ENCODE assay signal across 36 cellular contexts in the genomic region with DNA sequence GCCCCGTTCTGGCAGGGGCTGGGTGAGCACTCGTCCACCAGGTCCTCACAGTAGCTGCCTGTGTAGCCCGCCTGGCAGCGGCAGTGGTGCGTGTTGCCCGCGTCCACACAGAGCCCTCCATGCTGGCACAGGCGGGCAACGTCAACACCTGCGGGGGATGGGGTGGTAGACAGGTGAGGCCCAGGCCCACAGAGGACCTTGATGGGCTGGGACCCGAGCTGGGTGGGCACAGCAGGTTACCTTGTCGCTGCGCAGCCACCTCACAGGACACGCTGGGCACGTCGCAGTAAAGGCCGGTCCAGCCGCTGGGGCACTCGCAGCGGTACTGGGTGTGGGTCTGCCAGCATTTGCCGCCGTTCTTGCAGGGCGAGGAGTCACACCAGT.
"Had no signal": no experiment of that assay in that cellular context is flagged by ENCODE, and none has a peak within 500 bp of the region (broad histone marks: within the 10 kb centered on the region; RNA-seq: fewer than 3 reads in every experiment).

No MANE protein-coding gene starts in this region.

- H3K4me1 ChIP-seq: adrenal gland, ascending aorta had no signal

- H3K27ac ChIP-seq: adrenal gland, ascending aorta, cardiac muscle cell, VCaP had no signal

- H3K27me3 Mint-ChIP-seq: activated B cell treated with CpG ODN at 0.5 μM for 24 hours; activated CD4-positive, alpha-beta memory T cell treated with anti-CD3 and anti-CD28 coated beads for 36 hours; activated CD4-positive, alpha-beta T cell treated with anti-CD3 and anti-CD28 coated beads, Interleukin-2, amount 10 ng/mL, durations not matched to agents 24 days and 14 days; activated CD8-positive, alpha-beta T cell treated with anti-CD3 and anti-CD28 coated beads for 36 hours; activated naive CD8-positive, alpha-beta T cell treated with anti-CD3 and anti-CD28 coated beads for 36 hours; activated T-helper 17 cell treated with anti-CD3 and anti-CD28 coated beads, Interleukin-2, amount 50 U/mL, for 72 hours; brain; central memory CD8-positive, alpha-beta T cell had no signal

- H3K9me3 Mint-ChIP-seq: activated B cell treated with CpG ODN at 0.5 μM for 24 hours; activated CD4-positive, alpha-beta memory T cell treated with anti-CD3 and anti-CD28 coated beads for 36 hours; activated CD4-positive, alpha-beta T cell treated with anti-CD3 and anti-CD28 coated beads, Interleukin-2, amount 10 ng/mL, durations not matched to agents 24 days and 14 days; activated CD8-positive, alpha-beta T cell treated with anti-CD3 and anti-CD28 coated beads for 36 hours; activated naive CD4-positive, alpha-beta T cell treated with anti-CD3 and anti-CD28 coated beads for 36 hours; activated naive CD4-positive, alpha-beta T cell treated with anti-CD3 and anti-CD28 coated beads, Interleukin-2, amount 50 U/mL, for 72 hours; activated naive CD8-positive, alpha-beta T cell treated with anti-CD3 and anti-CD28 coated beads for 36 hours; activated T-cell treated with anti-CD3 and anti-CD28 coated beads, Interleukin-2, amount 50 U/mL, for 4 hours; activated T-cell treated with anti-CD3 and anti-CD28 coated beads, Interleukin-2, amount 50 U/mL, for 72 hours; activated T-helper 1 cell treated with anti-CD3 and anti-CD28 coated beads, Interleukin-12 subunit alpha, Interleukin-12 subunit beta, Interleukin-2, Interleukin-4 antibody, amounts not matched to agents 30 ng/mL and 10 ng/mL and 1 ng/mL, durations not matched to agents 14 hours and 24 hours and 36 hours; activated T-helper 17 cell treated with anti-CD3 and anti-CD28 coated beads, Interleukin-2, amount 50 U/mL, for 72 hours; brain; central memory CD8-positive, alpha-beta T cell; T-helper 1 cell treated with Interleukin-12 subunit alpha and Interleukin-12 subunit beta and Interleukin-4 antibody, amounts not matched to agents 30 μg/mL and 1 μg/mL, for 36 hours; T-helper 2 cell treated with Interferon-gamma antibody and Interleukin-4, amounts not matched to agents 5 μg/mL and 100 μg/mL, for 36 hours had no signal

- H3K4me1 Mint-ChIP-seq: activated B cell treated with CpG ODN at 0.5 μM for 24 hours; activated CD4-positive, alpha-beta T cell treated with anti-CD3 and anti-CD28 coated beads, Interleukin-2, amount 10 ng/mL, durations not matched to agents 24 days and 14 days; activated naive CD8-positive, alpha-beta T cell treated with anti-CD3 and anti-CD28 coated beads for 36 hours; activated T-helper 17 cell treated with anti-CD3 and anti-CD28 coated beads, Interleukin-2, amount 50 U/mL, for 72 hours; central memory CD8-positive, alpha-beta T cell had no signal

- H3K27me3 ChIP-seq: adrenal gland, ascending aorta, cardiac muscle cell had no signal

- H3K4me3 Mint-ChIP-seq: activated B cell treated with CpG ODN at 0.5 μM for 24 hours; activated CD4-positive, alpha-beta memory T cell treated with anti-CD3 and anti-CD28 coated beads for 36 hours; activated CD4-positive, alpha-beta T cell treated with anti-CD3 and anti-CD28 coated beads, Interleukin-2, amount 10 ng/mL, durations not matched to agents 24 days and 14 days; activated CD8-positive, alpha-beta T cell treated with anti-CD3 and anti-CD28 coated beads for 36 hours; activated naive CD4-positive, alpha-beta T cell treated with anti-CD3 and anti-CD28 coated beads for 36 hours; activated naive CD8-positive, alpha-beta T cell treated with anti-CD3 and anti-CD28 coated beads for 36 hours; activated T-cell treated with anti-CD3 and anti-CD28 coated beads, Interleukin-2, amount 50 U/mL, for 4 hours; activated T-cell treated with anti-CD3 and anti-CD28 coated beads, Interleukin-2, amount 50 U/mL, for 72 hours; activated T-helper 1 cell treated with anti-CD3 and anti-CD28 coated beads, Interleukin-12 subunit alpha, Interleukin-12 subunit beta, Interleukin-2, Interleukin-4 antibody, amounts not matched to agents 30 ng/mL and 10 ng/mL and 1 ng/mL, durations not matched to agents 14 hours and 24 hours and 36 hours; activated T-helper 17 cell treated with anti-CD3 and anti-CD28 coated beads, Interleukin-2, amount 50 U/mL, for 72 hours; brain; central memory CD8-positive, alpha-beta T cell; T-helper 1 cell treated with Interleukin-12 subunit alpha and Interleukin-12 subunit beta and Interleukin-4 antibody, amounts not matched to agents 30 μg/mL and 1 μg/mL, for 36 hours; T-helper 2 cell treated with Interferon-gamma antibody and Interleukin-4, amounts not matched to agents 5 μg/mL and 100 μg/mL, for 36 hours had no signal

- DNase-seq: activated B cell treated with CpG ODN at 0.5 μM for 24 hours; activated CD4-positive, alpha-beta memory T cell treated with anti-CD3 and anti-CD28 coated beads for 36 hours; activated CD4-positive, alpha-beta T cell treated with anti-CD3 and anti-CD28 coated beads for 4 hours; activated CD4-positive, alpha-beta T cell treated with anti-CD3 and anti-CD28 coated beads, Interleukin-2, amount 10 ng/mL, durations not matched to agents 24 days and 14 days; activated CD4-positive, alpha-beta T cell treated with anti-CD3 and anti-CD28 coated beads, Interleukin-2, amount 50 U/mL, for 1 hour; activated CD4-positive, alpha-beta T cell treated with anti-CD3 and anti-CD28 coated beads, Interleukin-2, amount 50 U/mL, for 4 hours; activated CD4-positive, CD25-positive, alpha-beta regulatory T cell treated with anti-CD3 and anti-CD28 coated beads, Interleukin-2, amount 50 U/mL, for 72 hours; activated CD8-positive, alpha-beta memory T cell treated with anti-CD3 and anti-CD28 coated beads, Interleukin-2, amount 50 U/mL, for 4 hours; activated CD8-positive, alpha-beta T cell treated with anti-CD3 and anti-CD28 coated beads for 36 hours; activated effector memory CD4-positive, alpha-beta T cell treated with anti-CD3 and anti-CD28 coated beads, Interleukin-2, amount 50 U/mL, for 16 hours; activated gamma-delta T cell treated with Interleukin-2 at 50 U/mL for 16 hours; activated naive CD4-positive, alpha-beta T cell; activated naive CD4-positive, alpha-beta T cell treated with anti-CD3 and anti-CD28 coated beads for 36 hours; activated naive CD4-positive, alpha-beta T cell treated with anti-CD3 and anti-CD28 coated beads, Interleukin-2, amount 50 U/mL, for 16 hours; activated naive CD8-positive, alpha-beta T cell treated with anti-CD3 and anti-CD28 coated beads for 36 hours; activated T-cell treated with anti-CD3 and anti-CD28 coated beads for 4 hours; activated T-cell treated with anti-CD3 and anti-CD28 coated beads, Interleukin-2, amount 50 U/mL, for 1 hour; activated T-cell treated with anti-CD3 and anti-CD28 coated beads, Interleukin-2, amount 50 U/mL, for 4 hours; activated T-cell treated with anti-CD3 and anti-CD28 coated beads, Interleukin-2, amount 50 U/mL, for 72 hours; adrenal gland; amygdala; anterior cingulate cortex; caudate nucleus; cerebellar nuclear complex; T-helper 2 cell; T-helper 9 cell had no signal

- H3K4me3 ChIP-seq: adrenal gland, ascending aorta, cardiac muscle cell had no signal

- ATAC-seq: activated naive CD4-positive, alpha-beta T cell treated with anti-CD3 and anti-CD28 coated beads, Interleukin-2, amount 50 U/mL, for 72 hours; activated T-cell treated with anti-CD3 and anti-CD28 coated beads, Interleukin-2, amount 50 U/mL, for 4 hours; activated T-cell treated with anti-CD3 and anti-CD28 coated beads, Interleukin-2, amount 50 U/mL, for 72 hours; activated T-helper 17 cell treated with anti-CD3 and anti-CD28 coated beads, Interleukin-2, amount 50 U/mL, for 72 hours had no signal

- H3K36me3 Mint-ChIP-seq: activated naive CD4-positive, alpha-beta T cell treated with anti-CD3 and anti-CD28 coated beads, Interleukin-2, amount 50 U/mL, for 72 hours; activated naive CD8-positive, alpha-beta T cell treated with anti-CD3 and anti-CD28 coated beads for 36 hours had no signal

- H3K9me3 ChIP-seq: adrenal gland, ascending aorta had no signal

- H3K27ac Mint-ChIP-seq: activated B cell treated with CpG ODN at 0.5 μM for 24 hours; activated CD4-positive, alpha-beta memory T cell treated with anti-CD3 and anti-CD28 coated beads for 36 hours; activated CD4-positive, alpha-beta T cell treated with anti-CD3 and anti-CD28 coated beads, Interleukin-2, amount 10 ng/mL, durations not matched to agents 24 days and 14 days; activated CD8-positive, alpha-beta T cell treated with anti-CD3 and anti-CD28 coated beads for 36 hours; activated naive CD4-positive, alpha-beta T cell treated with anti-CD3 and anti-CD28 coated beads for 36 hours; activated naive CD8-positive, alpha-beta T cell treated with anti-CD3 and anti-CD28 coated beads for 36 hours; activated T-cell treated with anti-CD3 and anti-CD28 coated beads, Interleukin-2, amount 50 U/mL, for 72 hours; activated T-helper 1 cell treated with anti-CD3 and anti-CD28 coated beads, Interleukin-12 subunit alpha, Interleukin-12 subunit beta, Interleukin-2, Interleukin-4 antibody, amounts not matched to agents 30 ng/mL and 10 ng/mL and 1 ng/mL, durations not matched to agents 14 hours and 24 hours and 36 hours; activated T-helper 17 cell treated with anti-CD3 and anti-CD28 coated beads, Interleukin-2, amount 50 U/mL, for 72 hours; brain; T-helper 1 cell treated with Interleukin-12 subunit alpha and Interleukin-12 subunit beta and Interleukin-4 antibody, amounts not matched to agents 30 μg/mL and 1 μg/mL, for 36 hours; T-helper 2 cell treated with Interferon-gamma antibody and Interleukin-4, amounts not matched to agents 5 μg/mL and 100 μg/mL, for 36 hours had no signal
